In the genomic region with DNA sequence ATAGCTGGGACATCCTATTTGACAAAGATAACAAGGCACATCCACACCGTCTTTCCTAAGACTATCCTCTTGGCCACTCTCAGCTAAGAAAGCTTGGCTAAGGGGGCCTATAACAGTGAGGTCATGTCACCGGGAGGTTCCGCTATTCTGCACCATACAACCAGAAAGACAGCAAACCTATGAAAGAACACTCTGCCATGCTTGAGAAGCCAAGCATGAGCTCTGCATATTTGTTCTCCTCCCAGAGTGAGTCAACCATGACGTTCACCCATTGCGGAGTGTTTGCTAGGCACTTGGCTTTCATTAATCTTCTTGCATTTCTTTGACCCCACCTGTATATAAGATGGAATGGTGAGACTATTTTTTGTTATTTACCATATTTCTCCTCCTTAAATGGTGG, we compare ENCODE assay signal across 11 cellular contexts.
DNase-seq lines count a peak whose midpoint lies in the region; ATAC-seq and TF ChIP-seq lines count a peak whose summit lies in the region.
"Had no signal": no experiment of that assay in that cellular context is flagged by ENCODE, and none has a peak within 500 bp of the region (broad histone marks: within the 10 kb centered on the region; RNA-seq: fewer than 3 reads in every experiment).

No MANE protein-coding gene starts in this region.

- no peak overlapping the region for H3K27ac ChIP-seq in transverse colon
- H3K27ac ChIP-seq: 22Rv1, stomach had no signal

- H3K27me3 ChIP-seq in transverse colon: no peaks in the 10 kb centered on the region
- H3K27me3 ChIP-seq: stomach had no signal

- no peak overlapping the region for H3K4me3 ChIP-seq in transverse colon
- H3K4me3 ChIP-seq: stomach had no signal

- H3K36me3 ChIP-seq in transverse colon: no peaks in the 10 kb centered on the region
- H3K36me3 ChIP-seq: stomach had no signal

- TF ChIP-seq EP300 in transverse colon (IDR thresholded peaks at IDR 0.05; ENCODE audit: low read depth): no peak

- no peaks in the 10 kb centered on the region for H3K9me3 ChIP-seq in transverse colon
- H3K9me3 ChIP-seq: stomach had no signal

- 81% methylated on average over 5 of the region's 5 CpGs; no CpG with 5 or more reads in 1 of the 2 donors for WGBS in transverse colon (ENCODE audit: low coverage in 1 of 2), 2 donors

- DNase-seq in NCI-H1092 treated with DMSO at 0.1 percent for 48 hours (lab: John Stamatoyannopoulos, UW) (peak; percentile 13), NCI-H1092 (lab: John Stamatoyannopoulos, UW) (no peak), NCI-H146 treated with DMSO at 0.1 percent for 48 hours (lab: John Stamatoyannopoulos, UW; ENCODE audit: unreplicated experiment) (peak; percentile 30), AG08395 (ENCODE audit: low spot score) (no peak), transverse colon (no peak), erythroblast (lab: John Stamatoyannopoulos, UW) (no peak), HPDE6-E6E7 (ENCODE audit: extremely low spot score) (no peak)
- DNase-seq: amygdala, stomach had no signal

- TF ChIP-seq POLR2A in transverse colon (IDR thresholded peaks at IDR 0.05) (no peak), erythroblast (IDR thresholded peaks at IDR 0.05; ENCODE audit: low read length) (no peak)

- no peaks in the 10 kb centered on the region for H3K4me1 ChIP-seq in transverse colon
- H3K4me1 ChIP-seq: stomach had no signal

- in situ Hi-C loops in transverse colon (cut with MboI; ENCODE audit: low pct_ligation_motif_present in 1 of 4, low pct_unique_long_range_greater_than_20kb in 1 of 4, low sequenced_read_pairs in 3 of 4): no loop called here

- peak; percentile 93 for ATAC-seq in HG02884 (IDR thresholded peaks at IDR 0.05; ENCODE audit: unreplicated experiment)

- TF ChIP-seq CTCF in transverse colon (IDR thresholded peaks at IDR 0.05): no peak

- intact Hi-C loops in transverse colon (cut with DNase I; ENCODE audit: low total_unique reads): no loop called here

Comparison
In these comparisons a context has a peak if more than half of its experiments do, and no peak if none do; other contexts are left out.
1. DNase-seq: peak in NCI-H1092 treated with DMSO at 0.1 percent for 48 hours (single experiment) and NCI-H146 treated with DMSO at 0.1 percent for 48 hours (single experiment); none in NCI-H1092 (single experiment), AG08395 (single experiment), transverse colon (single experiment), erythroblast (0 of 2) and HPDE6-E6E7 (single experiment).